Comparison of ENCODE assay signal across 8 cellular contexts in the genomic region with DNA sequence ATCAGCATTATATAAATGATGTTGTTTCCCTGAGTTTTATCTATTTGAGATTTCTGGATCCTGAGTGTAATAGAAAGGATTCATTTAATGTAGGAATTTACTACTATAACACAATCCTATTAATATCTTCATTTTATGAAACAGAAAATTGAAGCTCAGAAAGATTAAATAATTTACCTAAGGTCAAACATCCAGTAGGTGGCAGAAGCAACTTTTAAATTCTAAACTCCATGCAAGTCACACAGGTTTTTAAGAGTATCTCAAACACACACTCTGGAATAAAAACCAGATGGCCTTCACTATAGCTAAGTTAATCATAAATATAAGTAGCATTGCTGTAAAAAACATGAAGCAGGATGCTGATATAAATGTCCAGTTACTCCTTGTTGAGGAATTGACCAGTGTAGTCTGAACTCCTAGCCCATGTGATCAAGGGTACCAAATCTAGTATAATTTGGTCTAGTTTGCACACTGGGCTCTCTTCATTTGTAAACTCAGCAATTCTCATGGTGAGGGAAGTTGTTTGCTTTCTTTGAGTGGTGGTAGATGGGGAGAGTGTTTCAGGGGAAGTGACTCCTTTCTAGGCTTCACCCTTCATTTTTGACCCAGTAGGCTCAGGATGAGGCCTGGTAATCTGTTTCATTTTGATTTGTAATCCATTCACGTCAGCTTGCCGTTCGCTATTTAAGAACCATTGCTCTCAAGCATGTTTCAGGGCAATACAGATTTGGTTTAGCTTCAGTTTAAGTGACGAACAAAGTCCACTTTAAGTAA. TPM values are rescaled to one million over a fixed set of nuclear protein-coding genes. Genes with fewer than 3 reads are reported as not detected.
DNase-seq lines count a peak whose midpoint lies in the region; ATAC-seq, FAIRE-seq and TF ChIP-seq lines count a peak whose summit lies in the region.

No MANE protein-coding gene starts in this region.

- no peak overlapping the region for H3K4me3 Mint-ChIP-seq in Calu3 (ENCODE audit: low read depth, unreplicated experiment)

- intact Hi-C loops in Calu3 (cut with micrococcal nuclease; ENCODE audit: unreplicated experiment) = loop anchor here (1.0 to 5.0 kb wide), 4 partner anchors 107 to 321 kb away; no protein-coding TSS in a partner anchor

- WGBS in GM23248 (ENCODE audit: low coverage in 1 of 2, low lambda C conversion rate in 2 of 2, missing lambda C conversion rate in 2 of 2), 2 experiments = 86 to 94% methylated on average over 4 of the region's 4 CpGs

- no peaks in the 10 kb centered on the region for H3K79me2 ChIP-seq in GM23248 (ENCODE audit: insufficient read depth)

- TF ChIP-seq CTCF in retinal pigment epithelial cell (conservative IDR thresholded peaks at IDR 0.05; ENCODE audit: low read depth, low read length) = peak; percentile 32
- no peak for TF ChIP-seq CTCF in Calu3 (IDR thresholded peaks at IDR 0.05; ENCODE audit: unreplicated experiment)

- peaks cover 6% of the 10 kb centered on the region; the same call in 1 of the 2 replicates for H3K27me3 ChIP-seq in GM23248 (replicated peaks; ENCODE audit: insufficient read depth)

- H3K4me2 ChIP-seq in GM23248 (ENCODE audit: unreplicated experiment) = no peak overlapping the region

- H2AFZ ChIP-seq in GM23248 = no peak overlapping the region

- in situ Hi-C loops in GM23248 (cut with MboI) = loop anchor here (10.0 kb wide), 2 partner anchors 143 to 233 kb away; partner anchors contain the start of gene FMO4

- H3K4me1 Mint-ChIP-seq in Calu3 (ENCODE audit: low read depth, unreplicated experiment) = no peaks in the 10 kb centered on the region

- H3K27me3 Mint-ChIP-seq in Calu3 (ENCODE audit: unreplicated experiment) = peaks cover 14% of the 10 kb centered on the region

- no peak overlapping the region for H3K27ac ChIP-seq in GM23248

- H3K36me3 Mint-ChIP-seq in Calu3 (ENCODE audit: insufficient read depth, unreplicated experiment) = no peaks in the 10 kb centered on the region

- H4K20me1 ChIP-seq in GM23248 (ENCODE audit: insufficient read depth) = no peaks in the 10 kb centered on the region

- no peaks in the 10 kb centered on the region for H3K4me1 ChIP-seq in GM23248 (ENCODE audit: insufficient read depth)

- H3K9me2 ChIP-seq in GM23248 (ENCODE audit: insufficient read depth) = no peaks in the 10 kb centered on the region

- DNase-seq in GM23248 = peak; percentile 47
- no peak for DNase-seq in RCC 7860 (ENCODE audit: low spot score)
- peak; percentile 89 for DNase-seq in fibroblast of peridontal ligament (ENCODE audit: extremely low read depth)
- DNase-seq in retinal pigment epithelial cell (ENCODE audit: low read depth) = peak; percentile 0
- no peak for DNase-seq in Calu3
- no peak for DNase-seq in stimulated activated CD4-positive, alpha-beta T cell treated with anti-CD3 and anti-CD28 coated beads, Interleukin-4, amount 100 ng/mL, for 24 hours
- no peak for DNase-seq in SK-N-DZ (ENCODE audit: low spot score)

- H3K9me3 ChIP-seq in GM23248 (ENCODE audit: low read depth) = no peaks in the 10 kb centered on the region

- no peak overlapping the region for H3K4me3 ChIP-seq in GM23248
- H3K4me3 ChIP-seq in retinal pigment epithelial cell (ENCODE audit: low read length) = no peak overlapping the region

- no peak for ATAC-seq in GM21717 (IDR thresholded peaks at IDR 0.05; ENCODE audit: unreplicated experiment)

- no peak overlapping the region for H3K27ac Mint-ChIP-seq in Calu3 (ENCODE audit: unreplicated experiment)

- CTCF ChIA-PET in Calu3 (lab: Charles Lee) = interaction anchor here (0.6 to 2.4 kb wide), 9 partner anchors 9 to 660 kb away, joined by 3 to 24 read pairs (median 6); partner anchors contain the start of genes FMO3 and FMO4

- no TSS peak for BruUV-seq in Calu3 (replicated peaks; lab: Mats Ljungman, UMichigan)

- H3K9ac ChIP-seq in GM23248 = no peak overlapping the region

- peak; percentile 32 for FAIRE-seq in RCC 7860 (lab: Jason Lieb, UNC)

- no peaks in the 10 kb centered on the region for H3K9me3 Mint-ChIP-seq in Calu3 (ENCODE audit: low read depth, unreplicated experiment)

- no peaks in the 10 kb centered on the region for H3F3A ChIP-seq in GM23248 (ENCODE audit: insufficient read depth)

- H3K36me3 ChIP-seq in GM23248 (ENCODE audit: low read depth) = no peaks in the 10 kb centered on the region

RNA-seq across cellular contexts. Expression of gene FMO3, which starts 9.3 kb away (rescaled TPM):
- total RNA-seq in GM23248 (2014; rRNA removed; shearing (Covaris generic)) = not detected in 2 replicates
- polyA plus RNA-seq in GM23248 (2016; fragmentation: Nextera tagmentation; extraction: Ambion mirVana) = not detected in 2 replicates
- total RNA-seq in Calu3 (2022) = not detected in 2 replicates
- not detected in 2 replicates for polyA plus RNA-seq in SK-N-DZ (2014; cell fraction: cytosol; rRNA removed)
- polyA plus RNA-seq in SK-N-DZ (2014; cell fraction: nucleus; rRNA removed) = not detected in 2 replicates

Comparison
In these comparisons a context has a peak if more than half of its experiments do, and no peak if none do; other contexts are left out.
1. DNase-seq: peak in GM23248 (single experiment), fibroblast of peridontal ligament (single experiment) and retinal pigment epithelial cell (single experiment); none in RCC 7860 (single experiment), Calu3 (single experiment), stimulated activated CD4-positive, alpha-beta T cell treated with anti-CD3 and anti-CD28 coated beads, Interleukin-4, amount 100 ng/mL, for 24 hours (single experiment) and SK-N-DZ (single experiment).